ENCODE assay signal across 8 cellular contexts in genomic region chr2:112749755-112750559, GRCh38. TPM values are rescaled to one million over a fixed set of nuclear protein-coding genes. Genes with fewer than 3 reads are reported as not detected.
DNase-seq lines count a peak whose midpoint lies in the region; ATAC-seq and TF ChIP-seq lines count a peak whose summit lies in the region.

No MANE protein-coding gene starts in this region.

- TF ChIP-seq POLR2A in upper lobe of left lung (IDR thresholded peaks at IDR 0.05), result no peak

- DNase-seq in CD14-positive monocyte (ENCODE audit: low spot score) (peak; percentile 87), Kasumi-1 (lab: John Stamatoyannopoulos, UW) (peak; percentile 86 to 94), foreskin melanocyte (peak; percentile 64), pons (ENCODE audit: low spot score) (peak; percentile 71), upper lobe of left lung (peak; percentile 22 to 75)
- DNase-seq in activated gamma-delta T cell treated with anti-CD3 and anti-CD28 coated beads, Interleukin-2, amount 50 U/mL, for 16 hours (ENCODE audit: low read depth), result peak; percentile 69

- H3K4me3 ChIP-seq in upper lobe of left lung, result no peak overlapping the region

- H3K27me3 ChIP-seq in upper lobe of left lung, result no peaks in the 10 kb centered on the region

- no peak overlapping the region for H3K27ac ChIP-seq in upper lobe of left lung

- H3K4me1 ChIP-seq in upper lobe of left lung, result peaks cover 0 to 4% (median 0%) of the 10 kb centered on the region in 4 donors

- peak overlapping the region; percentile 58 to 92 (median 77) for H3K27ac Mint-ChIP-seq in CD14-positive monocyte

- no peaks in the 10 kb centered on the region for H3K9me3 ChIP-seq in upper lobe of left lung

- H3K4me3 Mint-ChIP-seq in CD14-positive monocyte, result peak overlapping the region in 1 of 2 donors; percentile 4

- TF ChIP-seq EP300 in upper lobe of left lung (IDR thresholded peaks at IDR 0.05), result no peak

- 72 to 74% methylated on average over 9 of the region's 9 CpGs for WGBS in upper lobe of left lung, 2 donors

- TF ChIP-seq CTCF in CD14-positive monocyte (IDR thresholded peaks at IDR 0.05), result peak; percentile 95
- TF ChIP-seq CTCF in upper lobe of left lung (IDR thresholded peaks at IDR 0.05), result peak; percentile 80 to 84 (median 81)

- H3K4me1 Mint-ChIP-seq in CD14-positive monocyte, result peaks cover 14% of the 10 kb centered on the region

- H3K27me3 Mint-ChIP-seq in CD14-positive monocyte (ENCODE audit: low read depth in 3 of 3), result no peaks in the 10 kb centered on the region

- intact Hi-C loops in CD14-positive monocyte (cut with micrococcal nuclease), result loop anchor here (5.0 kb wide), 4 partner anchors 42 to 192 kb away; no protein-coding TSS in a partner anchor

- peaks cover 28 to 64% of the 10 kb centered on the region in 2 donors for H3K36me3 Mint-ChIP-seq in CD14-positive monocyte

- H3K36me3 ChIP-seq in upper lobe of left lung, result no peaks in the 10 kb centered on the region

- H3K9me3 Mint-ChIP-seq in CD14-positive monocyte, result no peaks in the 10 kb centered on the region

- ATAC-seq in GM19324 (IDR thresholded peaks at IDR 0.05; ENCODE audit: low FRiP score, unreplicated experiment) (peak; percentile 59), SK-N-SH treated with all-trans-retinoic acid at 6 μM for 48 hours (peak; percentile 97), upper lobe of left lung (ENCODE audit: low FRiP score in 2 of 2) (peak; percentile 84 to 89)

TF ChIP-seq in SK-N-SH treated with all-trans-retinoic acid at 6 μM for 48 hours, 23 proteins besides CTCF, POLR2A, EP300 and RAD21:
- TF ChIP-seq, protein P1, sequence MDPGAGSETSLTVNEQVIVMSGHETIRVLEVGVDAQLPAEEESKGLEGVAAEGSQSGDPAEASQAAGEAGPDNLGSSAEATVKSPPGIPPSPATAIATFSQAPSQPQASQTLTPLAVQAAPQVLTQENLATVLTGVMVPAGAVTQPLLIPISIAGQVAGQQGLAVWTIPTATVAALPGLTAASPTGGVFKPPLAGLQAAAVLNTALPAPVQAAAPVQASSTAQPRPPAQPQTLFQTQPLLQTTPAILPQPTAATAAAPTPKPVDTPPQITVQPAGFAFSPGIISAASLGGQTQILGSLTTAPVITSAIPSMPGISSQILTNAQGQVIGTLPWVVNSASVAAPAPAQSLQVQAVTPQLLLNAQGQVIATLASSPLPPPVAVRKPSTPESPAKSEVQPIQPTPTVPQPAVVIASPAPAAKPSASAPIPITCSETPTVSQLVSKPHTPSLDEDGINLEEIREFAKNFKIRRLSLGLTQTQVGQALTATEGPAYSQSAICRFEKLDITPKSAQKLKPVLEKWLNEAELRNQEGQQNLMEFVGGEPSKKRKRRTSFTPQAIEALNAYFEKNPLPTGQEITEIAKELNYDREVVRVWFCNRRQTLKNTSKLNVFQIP (CRISPR knock-in tag; IDR thresholded peaks at IDR 0.05; ENCODE audit: borderline replicate concordance, low read depth), result no peak
- TF ChIP-seq OSR1 (CRISPR knock-in tag; IDR thresholded peaks at IDR 0.05) (no peak), SNAI2 (CRISPR knock-in tag; IDR thresholded peaks at IDR 0.05) (no peak), BACH2 (CRISPR knock-in tag; IDR thresholded peaks at IDR 0.05; ENCODE audit: borderline replicate concordance) (no peak), ISL1 (CRISPR knock-in tag; IDR thresholded peaks at IDR 0.05) (no peak), TCF4 (CRISPR knock-in tag; IDR thresholded peaks at IDR 0.05; ENCODE audit: borderline replicate concordance) (no peak), RARB (CRISPR knock-in tag; IDR thresholded peaks at IDR 0.05) (no peak), ZFP30 (CRISPR knock-in tag; IDR thresholded peaks at IDR 0.05) (no peak), ZNF565 (CRISPR knock-in tag; conservative IDR thresholded peaks at IDR 0.05; ENCODE audit: low read depth) (no peak), PPARA (CRISPR knock-in tag; IDR thresholded peaks at IDR 0.05; ENCODE audit: borderline replicate concordance) (no peak), ZFP3 (CRISPR knock-in tag; IDR thresholded peaks at IDR 0.05) (no peak), ZNF70 (CRISPR knock-in tag; IDR thresholded peaks at IDR 0.05) (no peak), ARNTL (CRISPR knock-in tag; IDR thresholded peaks at IDR 0.05; ENCODE audit: borderline replicate concordance, low read depth) (no peak), GLIS3 (CRISPR knock-in tag; IDR thresholded peaks at IDR 0.05) (no peak)

RNA-seq across cellular contexts. Expression of gene CKAP2L, which starts 14.5 kb away (rescaled TPM):
- polyA plus RNA-seq in CD14-positive monocyte, result under 1 TPM; 0.04 to 0.24 TPM
- total RNA-seq in upper lobe of left lung, result 1 to 10 TPM in 5 of 6 donors, under 1 TPM in 1; 0.49 to 2.3 (median 1.7) TPM

RNA-seq across cellular contexts. Expression of gene NT5DC4, which starts 29.1 kb away (rescaled TPM):
- polyA plus RNA-seq in CD14-positive monocyte, result not detected
- total RNA-seq in upper lobe of left lung, result 1 to 10 TPM in 2 of 6 donors, under 1 TPM in 2, not detected in 2; 0.55 to 5.2 (median 1.0) TPM

RNA-seq across cellular contexts. Expression of gene IL1A, which starts 34.3 kb away (rescaled TPM):
- polyA plus RNA-seq in CD14-positive monocyte, result under 1 TPM in 1 of 2 donors, not detected in 1; 0.26 TPM
- total RNA-seq in upper lobe of left lung, result 1 to 10 TPM in 3 of 6 donors, not detected in 3; 2.5 to 4.7 (median 3.0) TPM
